In the genomic region with DNA sequence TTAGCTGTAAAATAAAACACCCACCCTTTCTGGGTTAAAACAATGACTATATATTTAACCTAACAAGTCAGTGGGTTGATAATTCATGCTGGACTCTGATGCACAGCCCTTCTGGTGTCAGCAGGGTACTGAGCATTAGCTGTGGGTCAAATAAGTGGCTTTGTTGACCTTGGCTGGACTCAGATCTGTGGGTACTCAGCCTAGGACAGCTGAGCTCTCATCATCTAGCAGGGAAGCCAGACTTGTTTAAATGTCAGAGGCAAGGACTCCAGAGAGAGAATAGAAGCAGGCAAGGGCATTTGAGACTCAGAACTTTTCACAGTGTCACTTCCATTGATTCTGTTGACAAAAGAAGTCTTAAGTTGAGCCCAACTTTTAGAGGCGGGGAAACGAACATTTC, we compare ENCODE assay signal across 29 cellular contexts.
"Had no signal": no experiment of that assay in that cellular context is flagged by ENCODE, and none has a peak within 500 bp of the region (broad histone marks: within the 10 kb centered on the region; RNA-seq: fewer than 3 reads in every experiment).

No MANE protein-coding gene starts in this region.

- H3K9me3 ChIP-seq: neutrophil, psoas muscle, stomach, testis, thyroid gland, transverse colon, upper lobe of right lung had no signal

- ATAC-seq: left lobe of liver; natural killer cell; psoas muscle; sciatic nerve; stimulated activated naive B cell treated with anti-CD40 and anti-IgM and Interleukin-4, amounts not matched to agents 10 μg/mL and 1 μg/mL and 100 μg/mL, for 72 hours; stimulated activated naive CD8-positive, alpha-beta T cell treated with anti-CD3 and anti-CD28 coated beads, Interleukin-15, Interleukin-2, amounts not matched to agents 100 U/mL and 50 U/mL, for 24 hours; upper lobe of right lung had no signal

- H3K79me2 ChIP-seq: parathyroid adenoma had no signal

- H3K4me1 ChIP-seq: parathyroid adenoma, psoas muscle, stomach, testis, thyroid gland, transverse colon, upper lobe of right lung had no signal

- H3K9ac ChIP-seq: parathyroid adenoma had no signal

- H3K27ac ChIP-seq: neutrophil, parathyroid adenoma, psoas muscle, skin epidermis, stomach, testis, thyroid gland, transverse colon, upper lobe of right lung had no signal

- H3K4me3 ChIP-seq: lung, psoas muscle, skin epidermis, stomach, testis, thyroid gland, transverse colon, upper lobe of right lung had no signal

- H3K27me3 ChIP-seq: neutrophil, stomach, testis, thyroid gland, transverse colon, upper lobe of right lung had no signal

- H2AFZ ChIP-seq: parathyroid adenoma had no signal

- DNase-seq: head of caudate nucleus; hippocampal formation; kidney glomerular epithelial cell; left cardiac atrium; mesendoderm; naive B cell; natural killer cell; nephron progenitor cell; occipital lobe; psoas muscle; stimulated activated CD4-positive, alpha-beta T cell treated with anti-CD3 and anti-CD28 coated beads, Interleukin-12 subunit alpha, Interleukin-12 subunit beta, amount 100 ng/mL, for 4 hours; stimulated activated CD4-positive, alpha-beta T cell treated with anti-CD3 and anti-CD28 coated beads, Interleukin-15, amount 100 ng/mL, for 24 hours; stimulated activated CD4-positive, alpha-beta T cell treated with anti-CD3 and anti-CD28 coated beads, Interleukin-2, amount 100 ng/mL, for 24 hours; stimulated activated CD4-positive, alpha-beta T cell treated with anti-CD3 and anti-CD28 coated beads, Interleukin-4, amount 100 ng/mL, for 1 hour; stimulated activated naive B cell treated with anti-CD40 and anti-IgM and Interleukin-4, amounts not matched to agents 10 μg/mL and 1 μg/mL and 100 μg/mL, for 72 hours; stimulated activated naive CD8-positive, alpha-beta T cell treated with anti-CD3 and anti-CD28 coated beads, Interleukin-15, Interleukin-2, amounts not matched to agents 100 U/mL and 50 U/mL, for 24 hours; stomach; testis; thyroid gland; transverse colon; upper lobe of right lung had no signal

- H3K36me3 ChIP-seq: neutrophil, stomach, thyroid gland, transverse colon, upper lobe of right lung had no signal

- FAIRE-seq: keratinocyte, urothelium cell line had no signal
